13 cellular contexts compared by ENCODE assay signal in the genomic region with DNA sequence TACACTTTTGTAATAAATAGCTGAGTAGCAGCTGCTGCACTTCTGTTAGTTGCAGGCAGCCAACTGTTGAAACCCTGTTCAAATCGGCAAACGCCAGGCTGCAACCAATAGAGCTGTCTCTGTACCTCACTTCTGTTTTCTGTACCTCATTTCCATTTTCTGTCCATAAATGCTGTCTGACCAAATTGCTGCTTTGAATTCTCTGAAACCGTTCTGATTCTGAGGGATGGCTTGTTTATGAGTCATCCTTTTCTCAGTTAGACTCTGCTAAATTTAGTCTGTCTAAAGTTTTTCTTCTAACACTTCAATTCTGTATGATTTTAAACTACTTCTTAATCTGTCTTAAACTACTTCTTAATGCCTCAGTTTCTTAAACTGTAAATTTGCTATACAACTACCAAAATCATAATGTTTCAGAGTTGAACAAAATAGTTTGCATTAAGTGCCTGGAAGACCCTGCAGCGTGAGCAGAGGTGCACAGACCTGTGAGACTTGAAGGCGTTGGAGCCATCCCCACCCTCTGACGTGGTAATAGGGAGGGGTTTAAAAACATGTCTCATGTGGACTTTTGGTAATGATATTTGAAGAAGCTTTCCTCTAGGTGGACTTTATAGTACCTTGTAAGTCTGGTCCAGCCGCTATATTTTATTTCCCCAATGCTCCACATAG. TPM values are rescaled to one million over a fixed set of nuclear protein-coding genes. Genes with fewer than 3 reads are reported as not detected.
DNase-seq lines count a peak whose midpoint lies in the region; ATAC-seq and TF ChIP-seq lines count a peak whose summit lies in the region.
"Had no signal": no experiment of that assay in that cellular context is flagged by ENCODE, and none has a peak within 500 bp of the region (broad histone marks: within the 10 kb centered on the region; RNA-seq: fewer than 3 reads in every experiment).

No MANE protein-coding gene starts in this region.

- peaks cover 20% of the 10 kb centered on the region for H3K4me1 Mint-ChIP-seq in endothelial cell (ENCODE audit: unreplicated experiment)
- H3K4me1 Mint-ChIP-seq: brain had no signal

- no peak overlapping the region for H3K4me3 Mint-ChIP-seq in endothelial cell (ENCODE audit: unreplicated experiment)
- H3K4me3 Mint-ChIP-seq: brain had no signal

- DNase-seq in endothelial cell (ENCODE audit: low spot score) = no peak
- no peak for DNase-seq in activated naive CD4-positive, alpha-beta T cell treated with anti-CD3 and anti-CD28 coated beads, Interleukin-2, amount 50 U/mL, for 16 hours
- no peak for DNase-seq in COLO668 (lab: John Stamatoyannopoulos, UW; ENCODE audit: unreplicated experiment)
- DNase-seq in OCI-M1 (lab: John Stamatoyannopoulos, UW) = no peak
- DNase-seq: H7; stimulated activated naive CD4-positive, alpha-beta T cell treated with Interleukin-2 at 50 U/mL for 16 hours had no signal

- ATAC-seq in GM18519 (IDR thresholded peaks at IDR 0.05; ENCODE audit: low FRiP score, unreplicated experiment) (peak; percentile 54), GM21390 (IDR thresholded peaks at IDR 0.05; ENCODE audit: unreplicated experiment) (peak; percentile 92), HG03196 (IDR thresholded peaks at IDR 0.05; ENCODE audit: unreplicated experiment) (peak; percentile 73), GM21381 (IDR thresholded peaks at IDR 0.05; ENCODE audit: unreplicated experiment) (no peak)

- no peaks in the 10 kb centered on the region for H3K9me3 Mint-ChIP-seq in endothelial cell (ENCODE audit: unreplicated experiment)
- H3K9me3 Mint-ChIP-seq: brain had no signal

- H3K36me3 Mint-ChIP-seq in endothelial cell (ENCODE audit: low read depth, unreplicated experiment) = no peaks in the 10 kb centered on the region
- H3K36me3 Mint-ChIP-seq: brain had no signal

- H3K27me3 Mint-ChIP-seq in endothelial cell (ENCODE audit: unreplicated experiment) = peaks cover 10% of the 10 kb centered on the region

- no peak for TF ChIP-seq CTCF in endothelial cell (IDR thresholded peaks at IDR 0.05; ENCODE audit: unreplicated experiment)

- H3K27ac Mint-ChIP-seq in endothelial cell (ENCODE audit: unreplicated experiment) = peak overlapping the region; percentile 12
- H3K27ac Mint-ChIP-seq: brain had no signal

RNA-seq across cellular contexts. Expression of a gene that starts 9.6 kb away (rescaled TPM):
- not detected for total RNA-seq in endothelial cell (ENCODE audit: unreplicated experiment)
- total RNA-seq: activated CD8-positive, alpha-beta memory T cell treated with anti-CD3 and anti-CD28 coated beads for 36 hours; H7; skeletal muscle tissue had no signal

RNA-seq across cellular contexts. Expression of a gene that starts 25.7 kb away (rescaled TPM):
- total RNA-seq in endothelial cell (ENCODE audit: unreplicated experiment) = not detected
- total RNA-seq: activated CD8-positive, alpha-beta memory T cell treated with anti-CD3 and anti-CD28 coated beads for 36 hours; H7; skeletal muscle tissue had no signal

RNA-seq across cellular contexts. Expression of a gene that starts 42.3 kb away (rescaled TPM):
- total RNA-seq in endothelial cell (ENCODE audit: unreplicated experiment) = 0.28 TPM
- total RNA-seq: H7 had no signal
